ENCODE assay signal across 19 cellular contexts in genomic region chr11:60303661-60304060, GRCh38. TPM values are rescaled to one million over a fixed set of nuclear protein-coding genes. Genes with fewer than 3 reads are reported as not detected.
DNase-seq lines count a peak whose midpoint lies in the region; ATAC-seq and TF ChIP-seq lines count a peak whose summit lies in the region.
"Had no signal": no experiment of that assay in that cellular context is flagged by ENCODE, and none has a peak within 500 bp of the region (broad histone marks: within the 10 kb centered on the region; RNA-seq: fewer than 3 reads in every experiment).

No MANE protein-coding gene starts in this region.

- H3K36me3 ChIP-seq in BLaER1 treated with 17β-estradiol and CSF1 and Interleukin-3, amounts not matched to agents 10 nM and 100 nM: peaks cover 0 to 97% (median 20%) of the 10 kb centered on the region in 11 experiments; a peak in 13 of 22 replicates
- H3K36me3 ChIP-seq in PC-3 (ENCODE audit: low read depth, low read length) (no peaks in the 10 kb centered on the region), endodermal cell (ENCODE audit: control insufficient read depth, insufficient read depth, low read length) (no peaks in the 10 kb centered on the region)

- H3K27ac ChIP-seq in BLaER1 treated with 17β-estradiol and CSF1 and Interleukin-3, amounts not matched to agents 10 nM and 100 nM: no peak overlapping the region
- H3K27ac ChIP-seq in PC-3 (ENCODE audit: low read length): no peak overlapping the region
- H3K27ac ChIP-seq in endodermal cell (ENCODE audit: low read depth, low read length): no peak overlapping the region

- H3K4me3 ChIP-seq in BLaER1 treated with 17β-estradiol and CSF1 and Interleukin-3, amounts not matched to agents 10 nM and 100 nM: no peak overlapping the region
- H3K4me3 ChIP-seq in PC-3 (ENCODE audit: low read length): no peak overlapping the region
- H3K4me3 ChIP-seq in fibroblast of villous mesenchyme (ENCODE audit: low read depth, low read length): no peak overlapping the region
- H3K4me3 ChIP-seq in endodermal cell (ENCODE audit: low read length): no peak overlapping the region

- intact Hi-C loops in PC-3 (cut with micrococcal nuclease): no loop called here

- no peaks in the 10 kb centered on the region for H3K79me2 ChIP-seq in PC-3 (ENCODE audit: low read length)

- peaks cover 10 to 73% (median 21%) of the 10 kb centered on the region in 10 experiments; a peak in 19 of 20 replicates for H3K4me1 ChIP-seq in BLaER1 treated with 17β-estradiol and CSF1 and Interleukin-3, amounts not matched to agents 10 nM and 100 nM
- H3K4me1 ChIP-seq in PC-3 (ENCODE audit: insufficient read depth, low read length) (no peaks in the 10 kb centered on the region), endodermal cell (ENCODE audit: control insufficient read depth, insufficient read depth, low read length) (peaks cover 7% of the 10 kb centered on the region)

- CTCF ChIA-PET in PC-3 (lab: Charles Lee): no interaction called here

- no peaks in the 10 kb centered on the region for H3F3A ChIP-seq in PC-3 (ENCODE audit: low read length, unreplicated experiment)

- H3K4me1 Mint-ChIP-seq in endodermal cell: peaks cover 17% of the 10 kb centered on the region

- no peak for TF ChIP-seq CTCF in PC-3 (conservative IDR thresholded peaks at IDR 0.05; ENCODE audit: low read depth, low read length)
- no peak for TF ChIP-seq CTCF in fibroblast of villous mesenchyme (IDR thresholded peaks at IDR 0.05; ENCODE audit: insufficient read depth, low read depth, low read length)
- no peak for TF ChIP-seq CTCF in endodermal cell (conservative IDR thresholded peaks at IDR 0.05)

- 83 to 95% methylated on average over 4 to 5 of the region's 5 CpGs for WGBS in endodermal cell (ENCODE audit: insufficient coverage in 1 of 2, insufficient read length in 1 of 2), 2 experiments

- no peaks in the 10 kb centered on the region for H3K9me2 ChIP-seq in PC-3 (replicated peaks; ENCODE audit: low read length)

- BruUV-seq in PC-3 (replicated peaks; lab: Mats Ljungman, UMichigan): no TSS peak

- peaks cover 0 to 58% (median 51%) of the 10 kb centered on the region in 11 experiments; a peak in 20 of 22 replicates for H3K9me3 ChIP-seq in BLaER1 treated with 17β-estradiol and CSF1 and Interleukin-3, amounts not matched to agents 10 nM and 100 nM (replicated peaks in 1 of 11)
- H3K9me3 ChIP-seq in PC-3 (ENCODE audit: low read length) (no peaks in the 10 kb centered on the region), endodermal cell (ENCODE audit: control insufficient read depth, low read length) (no peaks in the 10 kb centered on the region)

- peaks cover 3% of the 10 kb centered on the region for H3K27me3 Mint-ChIP-seq in endodermal cell (ENCODE audit: insufficient read depth)

- H3K27ac Mint-ChIP-seq in endodermal cell: no peak overlapping the region
- H3K27ac Mint-ChIP-seq: CD4-positive, alpha-beta T cell; HFFc6 had no signal

- H3K27me3 ChIP-seq in BLaER1 treated with 17β-estradiol and CSF1 and Interleukin-3, amounts not matched to agents 10 nM and 100 nM: no peaks in the 10 kb centered on the region
- peaks cover 20% of the 10 kb centered on the region for H3K27me3 ChIP-seq in PC-3 (ENCODE audit: low read length)
- peaks cover 19% of the 10 kb centered on the region for H3K27me3 ChIP-seq in endodermal cell (ENCODE audit: control insufficient read depth, insufficient read depth, low read length, poor library complexity, severe bottlenecking)

- H3K4me3 Mint-ChIP-seq in endodermal cell: no peak overlapping the region
- H3K4me3 Mint-ChIP-seq: CD4-positive, alpha-beta T cell; HFFc6 had no signal

- no peak overlapping the region for H2AFZ ChIP-seq in PC-3 (ENCODE audit: low read length)

- peak; percentile 29 for DNase-seq in PC-3
- DNase-seq in fibroblast of villous mesenchyme (ENCODE audit: low read depth): peak; percentile 4
- DNase-seq in renal cortical epithelial cell (ENCODE audit: low read depth): peak; percentile 13
- no peak for DNase-seq in endodermal cell
- DNase-seq: 8988T; AML-193; C1 segment of cervical spinal cord; Calu3; CD4-positive, alpha-beta T cell; DMS 273 treated with DMSO at 0.1 percent for 48 hours; HCEC 1CT; HFFc6; IMR-90 had no signal

- POLR2A ChIA-PET in PC-3 (lab: Charles Lee; ENCODE audit: unreplicated experiment): no interaction called here

- H3K4me2 ChIP-seq in BLaER1 treated with 17β-estradiol and CSF1 and Interleukin-3, amounts not matched to agents 10 nM and 100 nM: peak overlapping the region in 10 of 11 experiments; percentile 18 to 74 (median 48); a peak in 19 of 22 replicates
- no peak overlapping the region for H3K4me2 ChIP-seq in PC-3 (ENCODE audit: low read length)

- no peaks in the 10 kb centered on the region for H3K9me3 Mint-ChIP-seq in endodermal cell
- H3K9me3 Mint-ChIP-seq: CD4-positive, alpha-beta T cell had no signal

- no peaks in the 10 kb centered on the region for H3K36me3 Mint-ChIP-seq in endodermal cell (ENCODE audit: low read depth)

- H4K20me1 ChIP-seq in BLaER1 treated with 17β-estradiol and CSF1 and Interleukin-3, amounts not matched to agents 10 nM and 100 nM: peaks cover 0 to under 1% (median 0%) of the 10 kb centered on the region in 11 experiments; a peak in 2 of 22 replicates
- no peaks in the 10 kb centered on the region for H4K20me1 ChIP-seq in PC-3 (ENCODE audit: low read length)

- no peak overlapping the region; a peak in 1 of 22 replicates for H3K9ac ChIP-seq in BLaER1 treated with 17β-estradiol and CSF1 and Interleukin-3, amounts not matched to agents 10 nM and 100 nM
- H3K9ac ChIP-seq in PC-3 (ENCODE audit: low read length) (no peak overlapping the region), endodermal cell (ENCODE audit: extremely low read depth, low read length, poor library complexity, severe bottlenecking) (no peak overlapping the region)

- ATAC-seq in PC-3 (no peak), HG02970 (IDR thresholded peaks at IDR 0.05; ENCODE audit: low FRiP score, unreplicated experiment) (no peak), GM19463 (IDR thresholded peaks at IDR 0.05; ENCODE audit: unreplicated experiment) (no peak)

RNA-seq across cellular contexts. Expression of gene MS4A4A, which starts 23.2 kb away (rescaled TPM):
- not detected in 2 replicates for total RNA-seq in PC-3 (2014; rRNA removed)
- total RNA-seq in fibroblast of villous mesenchyme: not detected in 2 replicates
- total RNA-seq in renal cortical epithelial cell: not detected in 2 replicates
- not detected for total RNA-seq in endodermal cell
- polyA plus RNA-seq in endodermal cell (2013, experiment 1 of 2): not detected
- not detected for polyA plus RNA-seq in endodermal cell (2013, experiment 2 of 2)
- total RNA-seq: Calu3; CD4-positive, alpha-beta T cell; Daoy; H1; HFFc6; HT-29; IMR-90 had no signal
- polyA plus RNA-seq: H1, IMR-90 had no signal

RNA-seq across cellular contexts. Expression of gene MS4A6E, which starts 23.4 kb away (rescaled TPM):
- total RNA-seq in PC-3 (2014; rRNA removed) (not detected in 2 replicates), fibroblast of villous mesenchyme (not detected in 2 replicates), renal cortical epithelial cell (not detected in 2 replicates), endodermal cell (not detected)
- not detected for polyA plus RNA-seq in endodermal cell (2013, experiment 1 of 2)
- polyA plus RNA-seq in endodermal cell (2013, experiment 2 of 2): not detected
- total RNA-seq: Calu3; CD4-positive, alpha-beta T cell; Daoy; H1; HFFc6; HT-29; IMR-90 had no signal
- polyA plus RNA-seq: H1, IMR-90 had no signal
